ENCODE assay signal across 9 cellular contexts in genomic region chr5:59356813-59357381, GRCh38.
A peak's percentile ranks its signal among the peaks of the same experiment; 100 is the strongest.
DNase-seq lines count a peak whose midpoint lies in the region; TF ChIP-seq lines count a peak whose summit lies in the region.
"Had no signal": no experiment of that assay in that cellular context is flagged by ENCODE, and none has a peak within 500 bp of the region (broad histone marks: within the 10 kb centered on the region; RNA-seq: fewer than 3 reads in every experiment).

No MANE protein-coding gene starts in this region.

- H3K27me3 ChIP-seq in HUES48 (ENCODE audit: control insufficient read depth, insufficient read depth, low read length) (no peaks in the 10 kb centered on the region), rectal smooth muscle tissue (ENCODE audit: control insufficient read depth, insufficient read depth, low read length) (no peaks in the 10 kb centered on the region)

- H3K27ac Mint-ChIP-seq in brain = peak overlapping the region in 4 of 5 experiments; percentile 2 to 84 (median 56)
- H3K27ac Mint-ChIP-seq in activated naive CD4-positive, alpha-beta T cell treated with anti-CD3 and anti-CD28 coated beads, Interleukin-2, amount 10 ng/mL, durations not matched to agents 7 days and 5 days = no peak overlapping the region
- H3K27ac Mint-ChIP-seq in activated CD4-positive, alpha-beta memory T cell treated with anti-CD3 and anti-CD28 coated beads for 36 hours = no peak overlapping the region

- CTCF ChIA-PET in activated naive CD4-positive, alpha-beta T cell treated with anti-CD3 and anti-CD28 coated beads, Interleukin-2, amount 10 ng/mL, durations not matched to agents 7 days and 5 days (lab: Charles Lee) = interaction anchor here (1.0 to 2.3 kb wide), 3 partner anchors 11 to 155 kb away, joined by 3 to 11 read pairs (median 3); no protein-coding TSS in a partner anchor
- CTCF ChIA-PET in activated CD4-positive, alpha-beta memory T cell treated with anti-CD3 and anti-CD28 coated beads for 36 hours (lab: Charles Lee) = interaction anchor here (4.1 kb wide), 1 partner anchor 10 kb away, joined by 23 read pairs; no protein-coding TSS in a partner anchor

- no peak for TF ChIP-seq CTCF in brain (conservative IDR thresholded peaks at IDR 0.05)

- H3K36me3 ChIP-seq in HUES48 (ENCODE audit: control insufficient read depth, insufficient read depth, low read length) (no peaks in the 10 kb centered on the region), rectal smooth muscle tissue (ENCODE audit: control insufficient read depth, insufficient read depth, low read length) (no peaks in the 10 kb centered on the region)

- no peaks in the 10 kb centered on the region for H3K9me3 Mint-ChIP-seq in brain
- H3K9me3 Mint-ChIP-seq in activated naive CD4-positive, alpha-beta T cell treated with anti-CD3 and anti-CD28 coated beads, Interleukin-2, amount 10 ng/mL, durations not matched to agents 7 days and 5 days = no peaks in the 10 kb centered on the region
- no peaks in the 10 kb centered on the region for H3K9me3 Mint-ChIP-seq in activated CD4-positive, alpha-beta memory T cell treated with anti-CD3 and anti-CD28 coated beads for 36 hours

- POLR2A ChIA-PET in activated CD4-positive, alpha-beta memory T cell treated with anti-CD3 and anti-CD28 coated beads for 36 hours (lab: Charles Lee) = no interaction called here

- H3K4me1 Mint-ChIP-seq in brain = peaks cover 80% of the 10 kb centered on the region
- H3K4me1 Mint-ChIP-seq in activated naive CD4-positive, alpha-beta T cell treated with anti-CD3 and anti-CD28 coated beads, Interleukin-2, amount 10 ng/mL, durations not matched to agents 7 days and 5 days = no peaks in the 10 kb centered on the region
- H3K4me1 Mint-ChIP-seq in activated CD4-positive, alpha-beta memory T cell treated with anti-CD3 and anti-CD28 coated beads for 36 hours (ENCODE audit: low read depth) = no peaks in the 10 kb centered on the region

- peak; percentile 27 for DNase-seq in iris pigment epithelial cell (ENCODE audit: low read depth)
- no peak for DNase-seq in activated naive CD4-positive, alpha-beta T cell treated with anti-CD3 and anti-CD28 coated beads, Interleukin-2, amount 10 ng/mL, durations not matched to agents 7 days and 5 days
- DNase-seq in effector CD8-positive, alpha-beta T cell (lab: John Stamatoyannopoulos, UW) = no peak
- DNase-seq in kidney tubule cell (ENCODE audit: low spot score) = no peak
- DNase-seq in activated CD4-positive, alpha-beta memory T cell treated with anti-CD3 and anti-CD28 coated beads for 36 hours = no peak

- no peaks in the 10 kb centered on the region for H3K27me3 Mint-ChIP-seq in brain
- H3K27me3 Mint-ChIP-seq in activated naive CD4-positive, alpha-beta T cell treated with anti-CD3 and anti-CD28 coated beads, Interleukin-2, amount 10 ng/mL, durations not matched to agents 7 days and 5 days = peaks cover 14% of the 10 kb centered on the region
- H3K27me3 Mint-ChIP-seq in activated CD4-positive, alpha-beta memory T cell treated with anti-CD3 and anti-CD28 coated beads for 36 hours = peaks cover 12% of the 10 kb centered on the region

- H3K4me1 ChIP-seq in HUES48 (ENCODE audit: control insufficient read depth, insufficient read depth, low read length) (peaks cover 38% of the 10 kb centered on the region), rectal smooth muscle tissue (ENCODE audit: control insufficient read depth, insufficient read depth, low read length) (peaks cover 36% of the 10 kb centered on the region)

- H3K4me3 ChIP-seq in HUES48 (ENCODE audit: low read depth, low read length) (no peak overlapping the region), rectal smooth muscle tissue (ENCODE audit: low read length) (peak overlapping the region; percentile 2)

- H3K9ac ChIP-seq in HUES48 (ENCODE audit: low read depth, low read length) = no peak overlapping the region
- H3K9ac ChIP-seq in rectal smooth muscle tissue (ENCODE audit: low read length) = no peak overlapping the region

- no peaks in the 10 kb centered on the region for H3K36me3 Mint-ChIP-seq in brain
- H3K36me3 Mint-ChIP-seq in activated naive CD4-positive, alpha-beta T cell treated with anti-CD3 and anti-CD28 coated beads, Interleukin-2, amount 10 ng/mL, durations not matched to agents 7 days and 5 days = no peaks in the 10 kb centered on the region
- no peaks in the 10 kb centered on the region for H3K36me3 Mint-ChIP-seq in activated CD4-positive, alpha-beta memory T cell treated with anti-CD3 and anti-CD28 coated beads for 36 hours

- intact Hi-C loops in activated CD4-positive, alpha-beta memory T cell treated with anti-CD3 and anti-CD28 coated beads for 36 hours (cut with micrococcal nuclease) = no loop called here

- H3K9me3 ChIP-seq in HUES48 (ENCODE audit: control insufficient read depth, insufficient read depth, low read length) = no peaks in the 10 kb centered on the region

- H3K4me3 Mint-ChIP-seq in brain = peak overlapping the region in 2 of 5 experiments; percentile 34 to 55
- H3K4me3 Mint-ChIP-seq in activated naive CD4-positive, alpha-beta T cell treated with anti-CD3 and anti-CD28 coated beads, Interleukin-2, amount 10 ng/mL, durations not matched to agents 7 days and 5 days = no peak overlapping the region
- no peak overlapping the region for H3K4me3 Mint-ChIP-seq in activated CD4-positive, alpha-beta memory T cell treated with anti-CD3 and anti-CD28 coated beads for 36 hours

- peak overlapping the region; percentile 70 for H3K27ac ChIP-seq in HUES48 (ENCODE audit: low read depth, low read length)
- peak overlapping the region; percentile 81 for H3K27ac ChIP-seq in rectal smooth muscle tissue (ENCODE audit: low read depth, low read length)
- H3K27ac ChIP-seq: C4-2B had no signal

Comparison
In these comparisons a context has a peak if more than half of its experiments do, and no peak if none do; other contexts are left out.
1. H3K27ac Mint-ChIP-seq: peak in brain (4 of 5); none in activated naive CD4-positive, alpha-beta T cell treated with anti-CD3 and anti-CD28 coated beads, Interleukin-2, amount 10 ng/mL, durations not matched to agents 7 days and 5 days (single experiment) and activated CD4-positive, alpha-beta memory T cell treated with anti-CD3 and anti-CD28 coated beads for 36 hours (single experiment).